In genomic region chr17:42980274-42980765, GRCh38 we compare ENCODE assay signal across 9 cellular contexts. TPM values are rescaled to one million over a fixed set of nuclear protein-coding genes. Genes with fewer than 3 reads are reported as not detected.
A peak's percentile ranks its signal among the peaks of the same experiment; 100 is the strongest.
DNase-seq lines count a peak whose midpoint lies in the region; ATAC-seq and FAIRE-seq lines count a peak whose summit lies in the region.
"Had no signal": no experiment of that assay in that cellular context is flagged by ENCODE, and none has a peak within 500 bp of the region (broad histone marks: within the 10 kb centered on the region; RNA-seq: fewer than 3 reads in every experiment).

Gene RUNDC1 (plus strand): TSS chr17:42980565. CDS start chr17:42980577, 12 bp downstream.

- FAIRE-seq in HTR-8/SVneo (lab: Jason Lieb, UNC), result peak; percentile 38
- FAIRE-seq: colon had no signal

- ATAC-seq in GM19395 (IDR thresholded peaks at IDR 0.05; ENCODE audit: unreplicated experiment), result peak; percentile 73

- no peaks in the 10 kb centered on the region for H3K27me3 ChIP-seq in BLaER1 treated with 17β-estradiol and CSF1 and Interleukin-3, amounts not matched to agents 10 nM and 100 nM
- H3K27me3 ChIP-seq in mononuclear cell (ENCODE audit: insufficient read depth, low read length), result no peaks in the 10 kb centered on the region

- peak within 1 kb of the TSS; percentile 89 to 99 (median 95) for H3K4me2 ChIP-seq in BLaER1 treated with 17β-estradiol and CSF1 and Interleukin-3, amounts not matched to agents 10 nM and 100 nM

- no peaks in the 10 kb centered on the region for H3K9me3 ChIP-seq in BLaER1 treated with 17β-estradiol and CSF1 and Interleukin-3, amounts not matched to agents 10 nM and 100 nM (replicated peaks in 1 of 11)
- no peaks in the 10 kb centered on the region for H3K9me3 ChIP-seq in mononuclear cell (ENCODE audit: low read depth, low read length)

- peaks cover 0 to 20% (median 5%) of the 10 kb centered on the region in 11 experiments; a peak in 8 of 22 replicates for H4K20me1 ChIP-seq in BLaER1 treated with 17β-estradiol and CSF1 and Interleukin-3, amounts not matched to agents 10 nM and 100 nM

- H3K4me1 ChIP-seq in BLaER1 treated with 17β-estradiol and CSF1 and Interleukin-3, amounts not matched to agents 10 nM and 100 nM, result peaks cover 55 to 71% (median 65%) of the 10 kb centered on the region in 10 experiments
- H3K4me1 ChIP-seq in mononuclear cell (ENCODE audit: insufficient read depth, low read length), result peaks cover 50% of the 10 kb centered on the region

- H3K36me3 ChIP-seq in BLaER1 treated with 17β-estradiol and CSF1 and Interleukin-3, amounts not matched to agents 10 nM and 100 nM, result peaks cover 0 to 10% (median 0%) of the 10 kb centered on the region in 11 experiments; a peak in 3 of 22 replicates

- DNase-seq in HTR-8/SVneo (ENCODE audit: insufficient read length, low spot score) (peak; percentile 94), NOMO-1 treated with dmso at 0.1 percent for 144 hours (lab: John Stamatoyannopoulos, UW; ENCODE audit: unreplicated experiment) (peak; percentile 63), epidermal melanocyte (ENCODE audit: insufficient read length, low spot score) (peak; percentile 95)
- peak; percentile 94 for DNase-seq in activated CD8-positive, alpha-beta memory T cell treated with anti-CD3 and anti-CD28 coated beads, Interleukin-2, amount 50 U/mL, for 4 hours
- peak; percentile 88 to 92 for DNase-seq in stimulated activated CD8-positive, alpha-beta memory T cell treated with anti-CD3 and anti-CD28 coated beads, Interleukin-2, amount 100 ng/mL, for 48 hours (ENCODE audit: low read depth in 2 of 2)

- H3K27ac ChIP-seq in BLaER1 treated with 17β-estradiol and CSF1 and Interleukin-3, amounts not matched to agents 10 nM and 100 nM, result peak within 1 kb of the TSS; percentile 55 to 88 (median 80)

- H3K4me3 ChIP-seq in BLaER1 treated with 17β-estradiol and CSF1 and Interleukin-3, amounts not matched to agents 10 nM and 100 nM, result peak within 1 kb of the TSS; percentile 89 to 100 (median 97)
- peak within 1 kb of the TSS; percentile 86 for H3K4me3 ChIP-seq in mononuclear cell (ENCODE audit: low read length)

- H3K9ac ChIP-seq in BLaER1 treated with 17β-estradiol and CSF1 and Interleukin-3, amounts not matched to agents 10 nM and 100 nM, result peak within 1 kb of the TSS; percentile 80 to 93 (median 84)

RNA-seq across cellular contexts. Expression of gene RUNDC1, which starts in this region (rescaled TPM):
- 9.6 TPM for total RNA-seq in mononuclear cell

Comparison
In these comparisons a context has a peak if more than half of its experiments do, and no peak if none do; other contexts are left out.
1. Peak in every context shown above with its lines: DNase-seq, ATAC-seq, H3K4me3 ChIP-seq and H3K27ac ChIP-seq.